12 cellular contexts compared by ENCODE assay signal in genomic region chr15:90595760-90596155, GRCh38.
DNase-seq lines count a peak whose midpoint lies in the region; ATAC-seq and TF ChIP-seq lines count a peak whose summit lies in the region.
"Had no signal": no experiment of that assay in that cellular context is flagged by ENCODE, and none has a peak within 500 bp of the region (broad histone marks: within the 10 kb centered on the region; RNA-seq: fewer than 3 reads in every experiment).

No MANE protein-coding gene starts in this region.

- H3K4me3 Mint-ChIP-seq in CD14-positive monocyte (no peak overlapping the region), T-helper 17 cell (peak overlapping the region; percentile 28)

- POLR2A ChIA-PET in SK-N-SH (lab: Yijun Ruan, JAX), result no interaction called here

- H3K4me2 ChIP-seq in SK-N-SH, result no peak overlapping the region
- H3K4me2 ChIP-seq: smooth muscle cell had no signal

- CTCF ChIA-PET in SK-N-SH (lab: Yijun Ruan, JAX), result no interaction called here

- H3K27me3 ChIP-seq in liver (ENCODE audit: control insufficient read depth in 4 of 4, insufficient read depth in 4 of 4, low read length in 3 of 4) (no peaks in the 10 kb centered on the region), SK-N-SH (ENCODE audit: insufficient read depth) (no peaks in the 10 kb centered on the region)
- H3K27me3 ChIP-seq: testis had no signal

- H3K9ac ChIP-seq in liver (ENCODE audit: low read depth in 1 of 2, low read length in 2 of 2) (no peak overlapping the region), SK-N-SH (no peak overlapping the region)

- H3K27ac Mint-ChIP-seq in CD14-positive monocyte (peak overlapping the region in 5 of 7 donors; percentile 29 to 92 (median 52)), T-helper 17 cell (peak overlapping the region; percentile 98)

- DNase-seq in CD14-positive monocyte (ENCODE audit: low spot score) (no peak), T-helper 17 cell (no peak), SK-N-SH (no peak), NCI-H2107 treated with DMSO at 0.1 percent for 48 hours (lab: John Stamatoyannopoulos, UW; ENCODE audit: unreplicated experiment) (no peak), RPMI8226 (no peak)
- DNase-seq in stimulated activated CD8-positive, alpha-beta memory T cell treated with anti-CD3 and anti-CD28 coated beads, Interleukin-4, amount 100 ng/mL, for 48 hours, result no peak
- DNase-seq: mesendoderm, NCI-H774, testis had no signal

- TF ChIP-seq CTCF in CD14-positive monocyte (IDR thresholded peaks at IDR 0.05) (no peak), liver (IDR thresholded peaks at IDR 0.05; ENCODE audit: low read depth, low read length, missing input control) (no peak), SK-N-SH (IDR thresholded peaks at IDR 0.05) (no peak)

- H3K27ac ChIP-seq in liver (ENCODE audit: low read depth in 1 of 2, low read length in 2 of 2) (peak overlapping the region; percentile 0 to 25), SK-N-SH (ENCODE audit: low read depth in 2 of 2, low read length in 1 of 2) (no peak overlapping the region)
- H3K27ac ChIP-seq: testis had no signal

- TF ChIP-seq EP300 in SK-N-SH (IDR thresholded peaks at IDR 0.05; ENCODE audit: borderline replicate concordance in 1 of 2, low read depth in 1 of 2, low read length in 1 of 2), result no peak

- no peaks in the 10 kb centered on the region for H3K9me3 ChIP-seq in T-helper 17 cell (ENCODE audit: control insufficient read depth, low read length, poor library complexity, severe bottlenecking)
- H3K9me3 ChIP-seq in liver (ENCODE audit: control insufficient read depth in 4 of 4, low read length in 3 of 4), result no peaks in the 10 kb centered on the region
- H3K9me3 ChIP-seq in SK-N-SH, result no peaks in the 10 kb centered on the region
- H3K9me3 ChIP-seq: testis had no signal

- no peaks in the 10 kb centered on the region for H3K9me3 Mint-ChIP-seq in CD14-positive monocyte

- intact Hi-C loops in CD14-positive monocyte (cut with micrococcal nuclease), result loop anchor here in 1 of 2 donors (5.0 to 10.0 kb wide), 2 partner anchors 33 to 61 kb away; no protein-coding TSS in a partner anchor

- H3K4me1 ChIP-seq in liver (ENCODE audit: control insufficient read depth in 4 of 4, insufficient read depth in 4 of 4, low read length in 3 of 4), result peaks cover 23 to 42% (median 32%) of the 10 kb centered on the region in 4 donors
- H3K4me1 ChIP-seq in SK-N-SH (ENCODE audit: control insufficient read depth in 1 of 2, insufficient read depth in 2 of 2, low read depth in 1 of 2, low read length in 1 of 2), result peaks cover 7 to 12% of the 10 kb centered on the region in 2 experiments; a peak in 2 of 4 replicates

- H3K4me3 ChIP-seq in liver (ENCODE audit: low read depth in 1 of 3, low read length in 3 of 3), result no peak overlapping the region
- H3K4me3 ChIP-seq in SK-N-SH (ENCODE audit: low read depth in 2 of 2, low read length in 1 of 2), result no peak overlapping the region
- H3K4me3 ChIP-seq: smooth muscle cell, testis had no signal

- H3K4me1 Mint-ChIP-seq in CD14-positive monocyte, result peaks cover 69% of the 10 kb centered on the region
- peaks cover 62% of the 10 kb centered on the region for H3K4me1 Mint-ChIP-seq in T-helper 17 cell

- no peak for TF ChIP-seq RAD21 in liver (IDR thresholded peaks at IDR 0.05)
- no peak for TF ChIP-seq RAD21 in SK-N-SH (IDR thresholded peaks at IDR 0.05; ENCODE audit: low read length)

- no peaks in the 10 kb centered on the region for H3K9me2 ChIP-seq in SK-N-SH

- no peaks in the 10 kb centered on the region for H3F3A ChIP-seq in SK-N-SH (replicated peaks; ENCODE audit: insufficient read depth)

- WGBS in liver, result 64% methylated on average over 7 of the region's 7 CpGs
- 90% methylated on average over 7 of the region's 7 CpGs for WGBS in SK-N-SH (ENCODE audit: low lambda C conversion rate)

- H3K36me3 ChIP-seq in liver (ENCODE audit: control insufficient read depth in 4 of 4, insufficient read depth in 3 of 4, low read depth in 1 of 4, low read length in 3 of 4) (peaks cover 0 to under 1% (median 0%) of the 10 kb centered on the region in 4 donors), SK-N-SH (replicated peaks in 1 of 2; ENCODE audit: control insufficient read depth in 1 of 2, insufficient read depth in 2 of 2, low read length in 1 of 2) (peaks cover 8 to 11% of the 10 kb centered on the region in 2 experiments)

- H2AFZ ChIP-seq in SK-N-SH (ENCODE audit: low read depth), result no peak overlapping the region

- 0 out of 2 replicates have a peak, but pooled peaks cover 2% of the 10 kb centered on the region for H4K20me1 ChIP-seq in SK-N-SH (ENCODE audit: insufficient read depth)

- H3K79me2 ChIP-seq in SK-N-SH (ENCODE audit: insufficient read depth), result peaks cover 13% of the 10 kb centered on the region

- H3K36me3 Mint-ChIP-seq in CD14-positive monocyte, result peaks cover 33 to 40% of the 10 kb centered on the region in 2 donors
- H3K36me3 Mint-ChIP-seq in T-helper 17 cell (ENCODE audit: low read depth), result peaks cover 14% of the 10 kb centered on the region

- peak; percentile 38 for ATAC-seq in GM19351 (IDR thresholded peaks at IDR 0.05; ENCODE audit: unreplicated experiment)
- ATAC-seq in T-helper 17 cell, result no peak

- H3K27me3 Mint-ChIP-seq in CD14-positive monocyte (ENCODE audit: low read depth in 3 of 3) (peaks cover 0 to 1% (median 0%) of the 10 kb centered on the region in 3 donors), T-helper 17 cell (no peaks in the 10 kb centered on the region)

TF ChIP-seq in liver, 16 proteins besides CTCF, POLR2A, EP300 and RAD21:
- peak in 1 of 2 donors; percentile 19 for TF ChIP-seq RXRA (IDR thresholded peaks at IDR 0.05)
- no peak for TF ChIP-seq GABPA (IDR thresholded peaks at IDR 0.05 in 1 of 2, conservative IDR thresholded peaks at IDR 0.05 in 1 of 2)

TF ChIP-seq in SK-N-SH, 30 proteins besides CTCF, POLR2A, EP300 and RAD21:
- TF ChIP-seq USF2 (IDR thresholded peaks at IDR 0.05; ENCODE audit: borderline replicate concordance, low read depth, low read length) (no peak), POLR2AphosphoS5 (IDR thresholded peaks at IDR 0.05; ENCODE audit: low read depth, low read length) (no peak), FOSL2 (IDR thresholded peaks at IDR 0.05; ENCODE audit: borderline replicate concordance, low read depth) (no peak), SIN3A (IDR thresholded peaks at IDR 0.05; ENCODE audit: borderline replicate concordance, low read depth, low read length) (no peak), USF1 (IDR thresholded peaks at IDR 0.05; ENCODE audit: borderline replicate concordance, low read depth) (no peak)

Comparison
In these comparisons a context has a peak if more than half of its experiments do, and no peak if none do; other contexts are left out.
1. H3K27ac ChIP-seq: peak in liver (2 of 2); none in SK-N-SH (0 of 2).